Comparison of ENCODE assay signal across 1 cellular context in genomic region chr5:53114988-53115387, GRCh38.
TF ChIP-seq lines count a peak whose summit lies in the region.

No MANE protein-coding gene starts in this region.

TF ChIP-seq in HepG2, 621 proteins besides CTCF, POLR2A, EP300 and RAD21 (continued from another document):
- TF ChIP-seq ZNF609 (CRISPR knock-in tag; IDR thresholded peaks at IDR 0.05; ENCODE audit: borderline replicate concordance): no peak
- TF ChIP-seq ZNF883 (CRISPR knock-in tag; IDR thresholded peaks at IDR 0.05; ENCODE audit: not compliant biosample characterization): no peak
- TF ChIP-seq ZNF30 (CRISPR knock-in tag; IDR thresholded peaks at IDR 0.05): no peak
- no peak for TF ChIP-seq TIGD3 (CRISPR knock-in tag; IDR thresholded peaks at IDR 0.05; ENCODE audit: borderline replicate concordance)
- no peak for TF ChIP-seq HMG20A (CRISPR knock-in tag; IDR thresholded peaks at IDR 0.05; ENCODE audit: borderline replicate concordance)
- TF ChIP-seq UBTF (CRISPR knock-in tag; IDR thresholded peaks at IDR 0.05): no peak
- TF ChIP-seq IRF9 (CRISPR knock-in tag; IDR thresholded peaks at IDR 0.05; ENCODE audit: borderline replicate concordance): no peak
- no peak for TF ChIP-seq ZMAT3 (CRISPR knock-in tag; conservative IDR thresholded peaks at IDR 0.05)
- TF ChIP-seq ZBTB1 (CRISPR knock-in tag; IDR thresholded peaks at IDR 0.05; ENCODE audit: borderline replicate concordance): no peak
- TF ChIP-seq TSC22D2 (CRISPR knock-in tag; IDR thresholded peaks at IDR 0.05; ENCODE audit: borderline replicate concordance): no peak
- TF ChIP-seq ZNF232 (CRISPR knock-in tag; IDR thresholded peaks at IDR 0.05; ENCODE audit: borderline replicate concordance): no peak
- no peak for TF ChIP-seq ZNF775 (CRISPR knock-in tag; IDR thresholded peaks at IDR 0.05; ENCODE audit: borderline replicate concordance)
